ENCODE assay signal across 9 cellular contexts in the genomic region with DNA sequence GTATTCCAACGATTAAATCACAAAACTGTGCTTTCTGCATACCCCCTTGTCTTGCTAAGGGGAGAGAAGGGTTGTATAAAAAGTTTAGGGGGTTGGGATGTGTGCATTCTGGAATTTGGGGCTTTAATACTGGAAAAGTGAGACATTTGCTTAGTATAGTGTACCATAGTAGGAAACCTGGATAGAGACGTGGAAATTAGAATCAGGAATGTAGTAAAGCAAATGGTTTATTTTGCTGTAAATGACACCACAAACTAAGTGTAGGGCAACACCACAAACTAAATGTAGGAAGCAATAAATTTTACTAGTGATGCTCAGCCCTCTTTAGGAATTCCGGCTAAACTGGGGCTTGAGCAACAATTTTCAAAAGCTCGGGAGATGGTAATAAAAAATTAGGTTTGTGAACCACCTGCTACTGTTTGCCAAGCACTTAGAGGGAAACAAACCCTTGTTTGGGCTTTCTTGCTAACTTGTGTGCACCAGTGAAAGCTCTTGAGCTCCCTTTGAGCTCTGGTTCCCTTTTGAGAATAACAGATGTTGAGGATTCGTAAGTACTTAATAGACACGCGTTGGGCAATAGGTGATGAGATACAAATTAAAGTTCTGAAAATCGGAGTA. TPM values are rescaled to one million over a fixed set of nuclear protein-coding genes. Genes with fewer than 3 reads are reported as not detected.
DNase-seq lines count a peak whose midpoint lies in the region; ATAC-seq and TF ChIP-seq lines count a peak whose summit lies in the region.
"Had no signal": no experiment of that assay in that cellular context is flagged by ENCODE, and none has a peak within 500 bp of the region (broad histone marks: within the 10 kb centered on the region; RNA-seq: fewer than 3 reads in every experiment).

No MANE protein-coding gene starts in this region.

- H3K27ac Mint-ChIP-seq in endodermal cell: peak overlapping the region; percentile 45

- no peak overlapping the region for H3K9ac ChIP-seq in endodermal cell (ENCODE audit: extremely low read depth, low read length, poor library complexity, severe bottlenecking)

- peaks cover 49% of the 10 kb centered on the region for H3K36me3 Mint-ChIP-seq in endodermal cell (ENCODE audit: low read depth)

- WGBS in endodermal cell (ENCODE audit: insufficient coverage in 1 of 2, insufficient read length in 1 of 2), 2 experiments: 91 to 95% methylated on average over 5 to 8 of the region's 8 CpGs
- 55 to 68% (median 62%) methylated on average over 8 of the region's 8 CpGs for WGBS in adrenal gland, 4 donors
- 61 to 68% (median 65%) methylated on average over 8 of the region's 8 CpGs for WGBS in spleen, 5 donors

- H3K27ac ChIP-seq in 22Rv1 (peak overlapping the region; percentile 100), endodermal cell (ENCODE audit: low read depth, low read length) (peak overlapping the region; percentile 27), adrenal gland (no peak overlapping the region), spleen (peak overlapping the region in 3 of 8 donors; percentile 1 to 65 (median 52))

- TF ChIP-seq POLR2A in adrenal gland (IDR thresholded peaks at IDR 0.05) (no peak), spleen (IDR thresholded peaks at IDR 0.05) (no peak)

- peaks cover 29% of the 10 kb centered on the region for H3K4me1 Mint-ChIP-seq in endodermal cell

- DNase-seq in EL (peak; percentile 22), NCI-H82 (lab: John Stamatoyannopoulos, UW) (peak; percentile 91), endodermal cell (no peak), adrenal gland (no peak), spleen (no peak)
- DNase-seq: kidney had no signal

- peaks cover 5% of the 10 kb centered on the region for H3K4me1 ChIP-seq in endodermal cell (ENCODE audit: control insufficient read depth, insufficient read depth, low read length)
- peaks cover 3 to 28% of the 10 kb centered on the region in 2 donors for H3K4me1 ChIP-seq in adrenal gland (replicated peaks in 1 of 2)
- H3K4me1 ChIP-seq in spleen: peaks cover 14 to 79% (median 56%) of the 10 kb centered on the region in 6 donors

- intact Hi-C loops in adrenal gland (cut with DNase I) (loop anchor here (5.0 kb wide), 2 partner anchors 50 to 95 kb away; no protein-coding TSS in a partner anchor), spleen (cut with DNase I; ENCODE audit: low total_unique reads) (loop anchor here (5.0 kb wide), 1 partner anchor 50 kb away; no protein-coding TSS in a partner anchor)

- ATAC-seq in HG02852 (IDR thresholded peaks at IDR 0.05; ENCODE audit: unreplicated experiment) (no peak), HG03175 (IDR thresholded peaks at IDR 0.05; ENCODE audit: unreplicated experiment) (no peak)

- no peaks in the 10 kb centered on the region for H3K27me3 ChIP-seq in endodermal cell (ENCODE audit: control insufficient read depth, insufficient read depth, low read length, poor library complexity, severe bottlenecking)
- H3K27me3 ChIP-seq in adrenal gland: no peaks in the 10 kb centered on the region
- H3K27me3 ChIP-seq in spleen (replicated peaks in 1 of 7): no peaks in the 10 kb centered on the region

- H3K36me3 ChIP-seq in endodermal cell (ENCODE audit: control insufficient read depth, insufficient read depth, low read length) (peaks cover 48% of the 10 kb centered on the region), adrenal gland (replicated peaks in 1 of 2) (peaks cover 0 to 57% of the 10 kb centered on the region in 2 donors), spleen (peaks cover 16 to 72% (median 50%) of the 10 kb centered on the region in 6 donors)

- no peak overlapping the region for H3K4me3 ChIP-seq in endodermal cell (ENCODE audit: low read length)
- H3K4me3 ChIP-seq in adrenal gland: no peak overlapping the region
- H3K4me3 ChIP-seq in spleen: no peak overlapping the region

- H3K9me3 Mint-ChIP-seq in endodermal cell: no peaks in the 10 kb centered on the region

- TF ChIP-seq CTCF in 22Rv1 (IDR thresholded peaks at IDR 0.05) (no peak), endodermal cell (conservative IDR thresholded peaks at IDR 0.05) (no peak), adrenal gland (IDR thresholded peaks at IDR 0.05) (no peak), spleen (IDR thresholded peaks at IDR 0.05 in 8 of 11, conservative IDR thresholded peaks at IDR 0.05 in 3 of 11) (no peak)

- H3K4me3 Mint-ChIP-seq in endodermal cell: no peak overlapping the region

- no peaks in the 10 kb centered on the region for H3K9me3 ChIP-seq in endodermal cell (ENCODE audit: control insufficient read depth, low read length)
- H3K9me3 ChIP-seq in adrenal gland (replicated peaks in 1 of 3): no peaks in the 10 kb centered on the region
- no peaks in the 10 kb centered on the region for H3K9me3 ChIP-seq in spleen

- peaks cover 1% of the 10 kb centered on the region for H3K27me3 Mint-ChIP-seq in endodermal cell (ENCODE audit: insufficient read depth)

RNA-seq across cellular contexts. Expression of gene BRD2, which starts 13.8 kb away (rescaled TPM):
- total RNA-seq in endodermal cell: 100 to 1,000 TPM; 209 to 233 TPM
- 186 TPM for polyA plus RNA-seq in endodermal cell (2013, experiment 1 of 2)
- 176 TPM for polyA plus RNA-seq in endodermal cell (2013, experiment 2 of 2)
- total RNA-seq in adrenal gland: 100 to 1,000 TPM; 134 to 196 (median 165) TPM
- 100 to 1,000 TPM; 127 to 288 (median 152) TPM for polyA plus RNA-seq in adrenal gland
- total RNA-seq in spleen: 100 to 1,000 TPM; 169 to 277 (median 234) TPM
- polyA plus RNA-seq in spleen: 100 to 1,000 TPM in 2 of 3 donors, 10 to 100 TPM in 1; 80.5 to 127 (median 103) TPM

RNA-seq across cellular contexts. Expression of gene HLA-DOA, which starts 27.2 kb away (rescaled TPM):
- 10 to 100 TPM; 10.6 to 11.1 TPM for total RNA-seq in endodermal cell
- polyA plus RNA-seq in endodermal cell (2013, experiment 1 of 2): 2.3 TPM
- 1.8 TPM for polyA plus RNA-seq in endodermal cell (2013, experiment 2 of 2)
- 10 to 100 TPM in 6 of 8 donors, 1 to 10 TPM in 2; 4.4 to 61.9 (median 24.7) TPM for total RNA-seq in adrenal gland
- polyA plus RNA-seq in adrenal gland: 1 to 10 TPM; 1.6 to 4.2 (median 1.9) TPM
- 10 to 100 TPM; 30.8 to 89.5 (median 68.6) TPM for total RNA-seq in spleen
- 10 to 100 TPM; 36.9 to 48.7 (median 40.0) TPM for polyA plus RNA-seq in spleen

RNA-seq across cellular contexts. Expression of gene HLA-DMA, which starts 29.3 kb away (rescaled TPM):
- total RNA-seq in endodermal cell: 10 to 100 TPM in 1 of 2 donors, 1 to 10 TPM in 1; 4.9 to 19.0 TPM
- polyA plus RNA-seq in endodermal cell (2013, experiment 1 of 2): 2.2 TPM
- 2.6 TPM for polyA plus RNA-seq in endodermal cell (2013, experiment 2 of 2)
- 100 to 1,000 TPM in 5 of 8 donors, 10 to 100 TPM in 3; 40.3 to 269 (median 140) TPM for total RNA-seq in adrenal gland
- polyA plus RNA-seq in adrenal gland: 100 to 1,000 TPM in 2 of 3 donors, 10 to 100 TPM in 1; 87.5 to 138 (median 108) TPM
- 100 to 1,000 TPM; 141 to 218 (median 173) TPM for total RNA-seq in spleen
- 100 to 1,000 TPM; 235 to 423 (median 270) TPM for polyA plus RNA-seq in spleen

RNA-seq across cellular contexts. Expression of gene HLA-DMB, which starts 41.4 kb away (rescaled TPM):
- 1 to 10 TPM in 1 of 2 donors, under 1 TPM in 1; 0.24 to 1.8 TPM for total RNA-seq in endodermal cell
- polyA plus RNA-seq in endodermal cell (2013, experiment 1 of 2): 0.25 TPM
- polyA plus RNA-seq in endodermal cell (2013, experiment 2 of 2): 0.25 TPM
- total RNA-seq in adrenal gland: 100 to 1,000 TPM in 1 of 8 donors, 10 to 100 TPM in 7; 37.3 to 118 (median 85.7) TPM
- polyA plus RNA-seq in adrenal gland: 10 to 100 TPM in 2 of 3 donors, 1 to 10 TPM in 1; 9.1 to 41.2 (median 23.9) TPM
- total RNA-seq in spleen: 100 to 1,000 TPM; 124 to 178 (median 144) TPM
- polyA plus RNA-seq in spleen: 100 to 1,000 TPM; 158 to 226 (median 209) TPM

Comparison
In these comparisons a context has a peak if more than half of its experiments do, and no peak if none do; other contexts are left out.
1. H3K27ac ChIP-seq: peak in 22Rv1 (single experiment) and endodermal cell (single experiment); none in adrenal gland (0 of 5).
2. DNase-seq: peak in EL (single experiment) and NCI-H82 (single experiment); none in endodermal cell (single experiment), adrenal gland (0 of 7) and spleen (single experiment).